ENCODE assay signal across 8 cellular contexts in the genomic region with DNA sequence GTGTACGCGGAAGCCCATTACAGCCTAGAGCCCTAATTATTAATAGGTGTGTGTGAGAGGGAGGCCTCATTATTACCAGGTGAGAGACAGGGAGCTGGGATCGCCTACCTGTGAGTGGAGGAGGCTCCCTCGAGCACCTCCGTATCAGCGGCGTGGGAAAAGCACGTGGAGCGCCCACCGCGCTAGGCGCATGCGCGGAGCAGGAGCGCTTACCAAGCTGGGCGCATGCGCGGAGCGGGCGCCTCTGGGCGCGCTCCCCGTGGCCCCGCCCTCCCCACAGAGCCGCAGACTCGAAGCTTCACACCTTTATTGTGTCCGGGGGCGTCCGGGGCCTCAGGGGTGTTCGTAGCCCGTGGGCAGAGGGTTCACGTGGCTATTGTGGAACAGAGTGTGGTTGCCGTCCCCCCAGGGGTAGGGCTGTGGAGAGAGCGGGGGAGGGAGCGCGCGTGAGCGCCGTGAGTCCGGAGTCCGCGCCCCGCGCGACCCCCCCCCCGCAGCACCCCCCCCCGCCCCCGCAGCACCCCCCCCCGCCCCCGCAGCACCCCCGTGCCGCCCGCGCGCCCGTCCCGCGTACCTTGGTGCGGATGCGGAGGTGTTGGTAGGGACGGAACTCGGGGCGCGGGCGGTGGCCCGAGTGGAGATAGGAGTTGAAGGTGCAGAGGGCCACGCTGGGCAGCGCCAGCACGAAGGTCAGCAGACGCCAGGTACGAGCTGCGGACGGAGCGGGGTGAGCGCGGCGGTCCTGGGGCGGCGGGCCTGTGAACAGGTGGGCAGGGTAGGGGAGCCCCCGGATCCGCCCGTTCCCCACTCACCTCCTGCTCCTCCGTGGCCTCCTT. TPM values are rescaled to one million over a fixed set of nuclear protein-coding genes. Genes with fewer than 3 reads are reported as not detected.
DNase-seq lines count a peak whose midpoint lies in the region; ATAC-seq, FAIRE-seq and TF ChIP-seq lines count a peak whose summit lies in the region.

No MANE protein-coding gene starts in this region.

- intact Hi-C loops in dorsolateral prefrontal cortex (cut with DNase I): loop anchor here in 1 of 2 donors (10.0 kb wide), 1 partner anchor 243 kb away; the partner anchor contains the start of gene FUS

- TF ChIP-seq CTCF in dorsolateral prefrontal cortex (IDR thresholded peaks at IDR 0.05 in 54 of 56, conservative IDR thresholded peaks at IDR 0.05 in 2 of 56; ENCODE audit: low read depth in 1 of 56, partially characterized antibody in 56 of 56): peak in 2 of 56 donors; percentile 18 to 19

- peak overlapping the region; percentile 26 to 68 (median 57) for H3K4me3 ChIP-seq in dorsolateral prefrontal cortex

- FAIRE-seq in RCC 7860 (lab: Jason Lieb, UNC): no peak

- no peaks in the 10 kb centered on the region for H3K9me3 ChIP-seq in ES-I3 (ENCODE audit: control insufficient read depth, insufficient read depth, low read length)

- ATAC-seq in HG03280 (IDR thresholded peaks at IDR 0.05; ENCODE audit: unreplicated experiment): no peak
- no peak for ATAC-seq in GM18519 (IDR thresholded peaks at IDR 0.05; ENCODE audit: low FRiP score, unreplicated experiment)

- peaks cover 0 to 5% (median 0%) of the 10 kb centered on the region in 45 donors for H3K27me3 ChIP-seq in dorsolateral prefrontal cortex

- peak overlapping the region in 28 of 59 donors; percentile 2 to 72 (median 60) for H3K27ac ChIP-seq in dorsolateral prefrontal cortex

- DNase-seq in activated CD4-positive, alpha-beta T cell treated with anti-CD3 and anti-CD28 coated beads, Interleukin-2, amount 50 U/mL, for 4 hours: peak; percentile 49 to 59
- peak in 8 of 10 donors; percentile 24 to 72 (median 52) for DNase-seq in dorsolateral prefrontal cortex
- peak; percentile 24 for DNase-seq in middle frontal gyrus (ENCODE audit: extremely low spot score, low spot score)
- peak; percentile 36 to 52 for DNase-seq in stimulated activated CD8-positive, alpha-beta memory T cell treated with anti-CD3 and anti-CD28 coated beads, Interleukin-4, amount 100 ng/mL, for 1 hour (ENCODE audit: low read depth in 2 of 2, low spot score in 1 of 2)
- no peak for DNase-seq in RCC 7860 (ENCODE audit: low spot score)

- H3K36me3 ChIP-seq in ES-I3 (ENCODE audit: insufficient read depth, low read length): no peaks in the 10 kb centered on the region

- H3K9ac ChIP-seq in ES-I3 (ENCODE audit: low read depth, low read length): peak overlapping the region; percentile 19; the same call in 1 of the 2 replicates

- H3K4me1 ChIP-seq in ES-I3 (ENCODE audit: insufficient read depth, low read length): peaks cover 7% of the 10 kb centered on the region; the same call in 1 of the 2 replicates

RNA-seq across cellular contexts. Expression of gene COX6A2, which starts 0.5 kb away (rescaled TPM):
- total RNA-seq in dorsolateral prefrontal cortex: 1 to 10 TPM in 10 of 120 experiments, not detected in 110; 1.2 to 2.2 (median 1.5) TPM

RNA-seq across cellular contexts. Expression of gene ZNF843, which starts 14.9 kb away (rescaled TPM):
- total RNA-seq in dorsolateral prefrontal cortex: 1 to 10 TPM; 1.2 to 5.3 (median 2.9) TPM

RNA-seq across cellular contexts. Expression of gene ARMC5, which starts 31.6 kb away (rescaled TPM):
- total RNA-seq in dorsolateral prefrontal cortex: 10 to 100 TPM; 10.4 to 21.8 (median 15.2) TPM

RNA-seq across cellular contexts. Expression of gene ITGAD, which starts 34.5 kb away (rescaled TPM):
- total RNA-seq in dorsolateral prefrontal cortex: under 1 TPM in 13 of 120 experiments, not detected in 107; 0.10 to 0.74 (median 0.17) TPM

RNA-seq across cellular contexts. Expression of gene TGFB1I1, which starts 44.3 kb away (rescaled TPM):
- total RNA-seq in dorsolateral prefrontal cortex: 10 to 100 TPM in 12 of 120 experiments, 1 to 10 TPM in 108; 1.7 to 19.5 (median 4.9) TPM
